Comparison of ENCODE assay signal across 8 cellular contexts in the genomic region with DNA sequence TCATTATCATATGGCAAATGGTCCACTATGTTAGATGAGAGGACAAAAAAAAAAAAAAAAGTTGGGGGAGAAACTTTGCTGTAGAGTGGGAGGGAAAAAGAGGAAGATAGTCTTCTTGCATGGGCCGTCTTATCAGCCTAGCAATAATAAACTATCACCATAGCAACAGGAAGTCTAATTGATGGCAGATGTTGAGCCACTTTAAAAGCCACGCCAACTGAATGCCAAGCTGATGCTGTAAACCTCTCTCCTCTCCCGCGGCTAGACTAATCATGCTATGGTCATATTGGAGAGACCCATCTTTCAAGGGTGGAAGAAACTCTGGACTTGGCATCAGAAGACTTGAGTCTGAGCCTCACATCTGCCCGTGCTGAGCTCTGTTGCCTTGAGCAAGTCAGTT.
DNase-seq lines count a peak whose midpoint lies in the region; ATAC-seq and TF ChIP-seq lines count a peak whose summit lies in the region.

No MANE protein-coding gene starts in this region.

- no peak for TF ChIP-seq CTCF in AG04450 (IDR thresholded peaks at IDR 0.05; ENCODE audit: low read depth, low read length)

- no peak overlapping the region for H3K27ac ChIP-seq in AG04450 (ENCODE audit: low read depth, low read length)

- intact Hi-C loops in left ventricle myocardium superior (cut with micrococcal nuclease) = loop anchor here (10.0 kb wide), 1 partner anchor 388 kb away; no protein-coding TSS in a partner anchor

- H3K9me3 Mint-ChIP-seq in IgD-negative memory B cell = no peaks in the 10 kb centered on the region

- H3K4me3 ChIP-seq in AG04450 (ENCODE audit: low read depth, low read length) = no peak overlapping the region

- no peaks in the 10 kb centered on the region for H3K27me3 Mint-ChIP-seq in IgD-negative memory B cell

- DNase-seq in AG04450 (ENCODE audit: low read depth, low spot score) = peak; percentile 88
- DNase-seq in SIG-M5 treated with dmso at 0.1 percent for 504 hours (lab: John Stamatoyannopoulos, UW; ENCODE audit: unreplicated experiment) = peak; percentile 88
- no peak for DNase-seq in left ventricle myocardium superior

- H3K36me3 Mint-ChIP-seq in IgD-negative memory B cell = peaks cover 1% of the 10 kb centered on the region

- H3K4me3 Mint-ChIP-seq in IgD-negative memory B cell = peak overlapping the region in 2 of 4 donors; percentile 19 to 34

- no peaks in the 10 kb centered on the region for H3K9me3 ChIP-seq in AG04450 (ENCODE audit: control insufficient read depth, insufficient read depth, low read length)

- H3K27ac Mint-ChIP-seq in IgD-negative memory B cell = peak overlapping the region; percentile 70 to 89 (median 75)

- POLR2A ChIA-PET in AG04450 (lab: Yijun Ruan, JAX) = interaction anchor here (1.0 kb wide), 1 partner anchor 909 kb away, joined by 3 read pairs; a partner anchor contains a TSS

- ATAC-seq in left ventricle myocardium superior (peak; percentile 63), GM21825 (IDR thresholded peaks at IDR 0.05; ENCODE audit: unreplicated experiment) (no peak), HG03469 (IDR thresholded peaks at IDR 0.05; ENCODE audit: unreplicated experiment) (no peak), GM21447 (IDR thresholded peaks at IDR 0.05; ENCODE audit: unreplicated experiment) (no peak), HG03442 (IDR thresholded peaks at IDR 0.05; ENCODE audit: unreplicated experiment) (no peak)

- H3K27me3 ChIP-seq in AG04450 (ENCODE audit: control insufficient read depth, insufficient read depth, low read length) = no peaks in the 10 kb centered on the region

- peaks cover 14 to 25% (median 18%) of the 10 kb centered on the region in 3 donors for H3K4me1 Mint-ChIP-seq in IgD-negative memory B cell

- CTCF ChIA-PET in AG04450 (lab: Charles Lee) = interaction anchor here (0.6 to 1.1 kb wide), 3 partner anchors 9 to 376 kb away, joined by 3 to 6 read pairs (median 5); no protein-coding TSS in a partner anchor
